In genomic region chr12:99911076-99911475, GRCh38 we compare ENCODE assay signal across 11 cellular contexts.
DNase-seq lines count a peak whose midpoint lies in the region; ATAC-seq and TF ChIP-seq lines count a peak whose summit lies in the region.
"Had no signal": no experiment of that assay in that cellular context is flagged by ENCODE, and none has a peak within 500 bp of the region (broad histone marks: within the 10 kb centered on the region; RNA-seq: fewer than 3 reads in every experiment).

No MANE protein-coding gene starts in this region.

- no peaks in the 10 kb centered on the region for H3K27me3 Mint-ChIP-seq in activated T-cell treated with anti-CD3 and anti-CD28 coated beads, Interleukin-2, amount 50 U/mL, for 72 hours (ENCODE audit: low read depth)

- H3K4me3 ChIP-seq in mucosa of descending colon (no peak overlapping the region), aorta (ENCODE audit: low read length in 2 of 2) (no peak overlapping the region)

- no peak for TF ChIP-seq CTCF in mucosa of descending colon (IDR thresholded peaks at IDR 0.05)

- H3K4me1 ChIP-seq in mucosa of descending colon (ENCODE audit: low read depth) = no peaks in the 10 kb centered on the region
- H3K4me1 ChIP-seq in aorta (ENCODE audit: control insufficient read depth in 1 of 2, insufficient read depth in 2 of 2, low read length in 2 of 2) = peaks cover 4% of the 10 kb centered on the region in 2 donors

- DNase-seq in Right ventricle myocardium inferior (ENCODE audit: missing footprints) = no peak
- no peak for DNase-seq in cardiac septum (ENCODE audit: low spot score)
- DNase-seq in epidermal melanocyte (ENCODE audit: insufficient read length, low spot score) = peak; percentile 41
- DNase-seq in mucosa of descending colon = peak in 1 of 3 donors; percentile 6
- DNase-seq in aorta = peak in 1 of 2 donors; percentile 56
- DNase-seq in activated T-cell treated with anti-CD3 and anti-CD28 coated beads, Interleukin-2, amount 50 U/mL, for 72 hours = no peak
- DNase-seq: NCI-H1105 treated with DMSO at 0.1 percent for 48 hours had no signal

- intact Hi-C loops in Right ventricle myocardium inferior (cut with DNase I) (no loop called here), cardiac septum (cut with DNase I) (no loop called here), mucosa of descending colon (cut with DNase I, micrococcal nuclease) (no loop called here), aorta (cut with DNase I) (loop anchor here in 1 of 2 donors (5.0 kb wide), 1 partner anchor 71 kb away; the partner anchor contains the start of gene ANKS1B)

- WGBS in aorta, 2 donors = 1 to 5% methylated on average over 3 of the region's 3 CpGs

- no peak overlapping the region for H3K4me3 Mint-ChIP-seq in activated T-cell treated with anti-CD3 and anti-CD28 coated beads, Interleukin-2, amount 50 U/mL, for 72 hours

- ATAC-seq in Right ventricle myocardium inferior (peak; percentile 86), mucosa of descending colon (peak; percentile 48), aorta (ENCODE audit: low FRiP score) (peak; percentile 92), HG03280 (IDR thresholded peaks at IDR 0.05; ENCODE audit: unreplicated experiment) (no peak), HG03460 (IDR thresholded peaks at IDR 0.05; ENCODE audit: unreplicated experiment) (no peak)
- no peak for ATAC-seq in activated T-cell treated with anti-CD3 and anti-CD28 coated beads, Interleukin-2, amount 50 U/mL, for 72 hours (replicated peaks in 1 of 2)

- H3K9me3 ChIP-seq in mucosa of descending colon = no peaks in the 10 kb centered on the region
- H3K9me3 ChIP-seq in aorta (ENCODE audit: control insufficient read depth, low read length) = no peaks in the 10 kb centered on the region

- H3K27ac Mint-ChIP-seq in activated T-cell treated with anti-CD3 and anti-CD28 coated beads, Interleukin-2, amount 50 U/mL, for 72 hours = no peak overlapping the region

- no peaks in the 10 kb centered on the region for H3K36me3 Mint-ChIP-seq in activated T-cell treated with anti-CD3 and anti-CD28 coated beads, Interleukin-2, amount 50 U/mL, for 72 hours (ENCODE audit: insufficient read depth in 2 of 2)

- no peak overlapping the region for H3K27ac ChIP-seq in aorta (ENCODE audit: low read depth in 1 of 2, low read length in 2 of 2)
- H3K27ac ChIP-seq: 22Rv1, VCaP had no signal

- H3K9me3 Mint-ChIP-seq in activated T-cell treated with anti-CD3 and anti-CD28 coated beads, Interleukin-2, amount 50 U/mL, for 72 hours = peaks cover 0 to 6% of the 10 kb centered on the region in 2 donors

- no peaks in the 10 kb centered on the region for H3K27me3 ChIP-seq in aorta (ENCODE audit: control insufficient read depth in 1 of 2, insufficient read depth in 2 of 2, low read length in 1 of 2)

- H3K36me3 ChIP-seq in mucosa of descending colon (ENCODE audit: low read depth) (no peaks in the 10 kb centered on the region), aorta (ENCODE audit: control insufficient read depth in 1 of 2, insufficient read depth in 2 of 2, low read length in 1 of 2) (no peaks in the 10 kb centered on the region)

- H3K4me1 Mint-ChIP-seq in activated T-cell treated with anti-CD3 and anti-CD28 coated beads, Interleukin-2, amount 50 U/mL, for 72 hours (ENCODE audit: low read depth) = no peaks in the 10 kb centered on the region

Comparison
In these comparisons a context has a peak if more than half of its experiments do, and no peak if none do; other contexts are left out.
1. ATAC-seq: peak in Right ventricle myocardium inferior (single experiment), mucosa of descending colon (single experiment) and aorta (single experiment); none in HG03280 (single experiment), HG03460 (single experiment) and activated T-cell treated with anti-CD3 and anti-CD28 coated beads, Interleukin-2, amount 50 U/mL, for 72 hours (0 of 2).